Comparison of ENCODE assay signal across 9 cellular contexts in genomic region chr21:42474043-42474831, GRCh38. TPM values are rescaled to one million over a fixed set of nuclear protein-coding genes. Genes with fewer than 3 reads are reported as not detected.
DNase-seq lines count a peak whose midpoint lies in the region; ATAC-seq and TF ChIP-seq lines count a peak whose summit lies in the region.
"Had no signal": no experiment of that assay in that cellular context is flagged by ENCODE, and none has a peak within 500 bp of the region (broad histone marks: within the 10 kb centered on the region; RNA-seq: fewer than 3 reads in every experiment).

No MANE protein-coding gene starts in this region.

- TF ChIP-seq CTCF in GM10266 (IDR thresholded peaks at IDR 0.05; ENCODE audit: control insufficient read depth, insufficient read depth, low read depth, missing control alignments) (peak; percentile 25), left lung (IDR thresholded peaks at IDR 0.05) (no peak)

- DNase-seq in GM10266 (ENCODE audit: extremely low spot score) (peak; percentile 33), H4 (ENCODE audit: low spot score) (peak; percentile 76), SW480 (ENCODE audit: low spot score) (peak; percentile 88), left lung (peak in 1 of 2 donors; percentile 69), T-helper 1 cell (no peak), NCI-H1930 (lab: John Stamatoyannopoulos, UW) (no peak)

- peak; percentile 97 for ATAC-seq in left lung
- no peak for ATAC-seq in HG03025 (IDR thresholded peaks at IDR 0.05; ENCODE audit: low FRiP score, unreplicated experiment)
- ATAC-seq in GM21528 (IDR thresholded peaks at IDR 0.05; ENCODE audit: low FRiP score, unreplicated experiment) = no peak

- peaks cover 0 to 7% of the 10 kb centered on the region in 2 donors for H3K4me1 ChIP-seq in left lung

- no peaks in the 10 kb centered on the region for H3K27me3 ChIP-seq in left lung

- peak overlapping the region in 1 of 2 donors; percentile 41 for H3K27ac ChIP-seq in left lung

- no peaks in the 10 kb centered on the region for H3K9me3 ChIP-seq in left lung

- no peak overlapping the region for H3K4me3 ChIP-seq in left lung

- no peaks in the 10 kb centered on the region for H3K36me3 ChIP-seq in left lung

- intact Hi-C loops in left lung (cut with DNase I) = no loop called here

RNA-seq across cellular contexts. Expression of gene RSPH1, which starts 21.8 kb away (rescaled TPM):
- not detected in 2 replicates for total RNA-seq in H4 (2014; rRNA removed; shearing (Covaris generic))
- 10 to 100 TPM in 1 of 2 donors, under 1 TPM in 1; 0.73 to 10.7 TPM for total RNA-seq in left lung
- total RNA-seq: LHCN-M2 had no signal

RNA-seq across cellular contexts. Expression of gene SLC37A1, which starts 39.4 kb away (rescaled TPM):
- 6.7 and 9.2 TPM in 2 replicates for total RNA-seq in H4 (2014; rRNA removed; shearing (Covaris generic))
- total RNA-seq in left lung = 10 to 100 TPM; 22.4 to 26.8 TPM
- total RNA-seq: LHCN-M2 had no signal

Comparison
In these comparisons a context has a peak if more than half of its experiments do, and no peak if none do; other contexts are left out.
1. DNase-seq: peak in GM10266 (single experiment), H4 (single experiment) and SW480 (single experiment); none in T-helper 1 cell (0 of 5) and NCI-H1930 (0 of 2).